1 cellular context compared by ENCODE assay signal in genomic region chr7:44081266-44081748, GRCh38.
TF ChIP-seq lines count a peak whose summit lies in the region.

No MANE protein-coding gene starts in this region.

TF ChIP-seq in K562, 482 proteins besides CTCF, POLR2A, EP300 and RAD21 (continued from another document and continues in another):
- TF ChIP-seq CHAMP1 (IDR thresholded peaks at IDR 0.05) (peak; percentile 56), NFYB (IDR thresholded peaks at IDR 0.05; ENCODE audit: extremely low read depth, insufficient read length) (no peak), ZMIZ1 (IDR thresholded peaks at IDR 0.05; ENCODE audit: low read depth in 2 of 2, low read length in 2 of 2) (peak in 1 of 2 experiments; percentile 95; a peak in 2 of 4 replicates), ZNF41 (CRISPR knock-in tag; conservative IDR thresholded peaks at IDR 0.05) (peak; percentile 55; the same call in 1 of the 2 replicates), SMC3 (conservative IDR thresholded peaks at IDR 0.05; ENCODE audit: insufficient read depth, low read depth, low read length) (no peak), SMAD4 (CRISPR knock-in tag; conservative IDR thresholded peaks at IDR 0.05) (peak; percentile 89), ZNF175 (CRISPR knock-in tag; IDR thresholded peaks at IDR 0.05; ENCODE audit: low read depth) (peak; percentile 78; the same call in 1 of the 2 replicates), TRIM24 (IDR thresholded peaks at IDR 0.05) (peak; percentile 80 to 86), CREB1 (IDR thresholded peaks at IDR 0.05) (peak; percentile 62; the same call in 1 of the 2 replicates), CREB1 (CRISPR knock-in tag; IDR thresholded peaks at IDR 0.05) (0 out of 2 replicates have a peak, but pooled peaks have one; percentile 27), TRIM28 (IDR thresholded peaks at IDR 0.05) (peak; percentile 23; the same call in 1 of the 2 replicates), ZNF583 (CRISPR knock-in tag; IDR thresholded peaks at IDR 0.05) (peak; percentile 59; the same call in 1 of the 2 replicates), LCOR (CRISPR knock-in tag; IDR thresholded peaks at IDR 0.05) (peak; percentile 85), NONO (IDR thresholded peaks at IDR 0.05; ENCODE audit: low read depth in 2 of 2, low read length in 1 of 2) (0 out of 4 replicates have a peak, but pooled peaks of 1 of the 2 experiments have one; percentile 72), USF1 (CRISPR knock-in tag; IDR thresholded peaks at IDR 0.05) (peak; percentile 85), CREB3 (tag; conservative IDR thresholded peaks at IDR 0.05; ENCODE audit: low read depth) (no peak), RNF2 (IDR thresholded peaks at IDR 0.05) (peak; percentile 62; the same call in 1 of the 2 replicates), YBX1 (IDR thresholded peaks at IDR 0.05) (no peak), SMARCE1 (IDR thresholded peaks at IDR 0.05) (peak; percentile 72; the same call in 1 of the 2 replicates), ETV5 (CRISPR knock-in tag; IDR thresholded peaks at IDR 0.05; ENCODE audit: low read depth) (no peak), HINFP (tag; conservative IDR thresholded peaks at IDR 0.05; ENCODE audit: low read depth) (no peak), ZNF584 (CRISPR knock-in tag; IDR thresholded peaks at IDR 0.05; ENCODE audit: low read depth) (peak; percentile 91), MITF (IDR thresholded peaks at IDR 0.05) (peak; percentile 74; the same call in 1 of the 2 replicates), BCL6 (CRISPR knock-in tag; IDR thresholded peaks at IDR 0.05) (peak; percentile 54; the same call in 1 of the 2 replicates), HES1 (IDR thresholded peaks at IDR 0.05; ENCODE audit: low read depth) (peak; percentile 99), NR2C1 (IDR thresholded peaks at IDR 0.05) (no peak), NR2C1 (tag; IDR thresholded peaks at IDR 0.05) (peak; percentile 50; the same call in 1 of the 2 replicates), CCNT2 (IDR thresholded peaks at IDR 0.05; ENCODE audit: borderline replicate concordance, extremely low read depth, insufficient read length, low read depth, low read length) (peak; percentile 87), NRF1 (conservative IDR thresholded peaks at IDR 0.05 in 1 of 2, IDR thresholded peaks at IDR 0.05 in 1 of 2) (peak in 1 of 2 experiments; percentile 40; a peak in 2 of 4 replicates), ZFP30 (CRISPR knock-in tag; IDR thresholded peaks at IDR 0.05; ENCODE audit: borderline replicate concordance) (no peak), PYGO2 (tag; IDR thresholded peaks at IDR 0.05) (peak; percentile 74), ZNF655 (CRISPR knock-in tag; IDR thresholded peaks at IDR 0.05) (no peak), FOXM1 (IDR thresholded peaks at IDR 0.05; ENCODE audit: low read depth) (peak; percentile 93), FOXM1 (CRISPR knock-in tag; IDR thresholded peaks at IDR 0.05; ENCODE audit: low read depth) (no peak), GATA2 (CRISPR knock-in tag; IDR thresholded peaks at IDR 0.05) (peak; percentile 96), ZNF639 (CRISPR knock-in tag; conservative IDR thresholded peaks at IDR 0.05 in 1 of 2, IDR thresholded peaks at IDR 0.05 in 1 of 2) (peak in 1 of 2 experiments; percentile 94; a peak in 2 of 4 replicates), DDX20 (tag; IDR thresholded peaks at IDR 0.05; ENCODE audit: low read depth) (0 out of 2 replicates have a peak, but pooled peaks have one; percentile 49), ZNF12 (CRISPR knock-in tag; IDR thresholded peaks at IDR 0.05) (no peak), NR2C2 (CRISPR knock-in tag; IDR thresholded peaks at IDR 0.05) (no peak), NR2C2 (tag; IDR thresholded peaks at IDR 0.05) (peak; percentile 35; the same call in 1 of the 2 replicates), NCOA4 (IDR thresholded peaks at IDR 0.05; ENCODE audit: partially characterized antibody) (no peak), HDAC2 (IDR thresholded peaks at IDR 0.05) (peak; percentile 100), HLTF (IDR thresholded peaks at IDR 0.05) (no peak), HDAC1 (IDR thresholded peaks at IDR 0.05) (peak; percentile 92 to 99; a peak in 3 of 4 replicates), ZNF785 (CRISPR knock-in tag; IDR thresholded peaks at IDR 0.05) (no peak), POLR2AphosphoS5 (IDR thresholded peaks at IDR 0.05; ENCODE audit: control insufficient read depth, insufficient read depth, low read depth, low read length) (peak; percentile 97), RBM34 (IDR thresholded peaks at IDR 0.05; ENCODE audit: borderline replicate concordance, insufficient read depth, low read length) (no peak), TCF3 (CRISPR knock-in tag; IDR thresholded peaks at IDR 0.05) (peak; percentile 98), TEAD4 (IDR thresholded peaks at IDR 0.05; ENCODE audit: low read length) (peak; percentile 99), TEAD4 (CRISPR knock-in tag; IDR thresholded peaks at IDR 0.05; ENCODE audit: borderline replicate concordance) (no peak), DMBX1 (CRISPR knock-in tag; IDR thresholded peaks at IDR 0.05; ENCODE audit: borderline replicate concordance) (peak; percentile 82), PTBP1 (IDR thresholded peaks at IDR 0.05; ENCODE audit: low read depth, low read length) (0 out of 2 replicates have a peak, but pooled peaks have one; percentile 27), RCOR1 (IDR thresholded peaks at IDR 0.05; ENCODE audit: borderline replicate concordance in 1 of 2, low read depth in 2 of 2, low read length in 2 of 2) (peak; percentile 100), ATF7 (IDR thresholded peaks at IDR 0.05) (no peak), STAT5A (IDR thresholded peaks at IDR 0.05; ENCODE audit: borderline replicate concordance, low read length) (peak; percentile 96), HMG20A (CRISPR knock-in tag; conservative IDR thresholded peaks at IDR 0.05) (peak; percentile 94), SAP30 (IDR thresholded peaks at IDR 0.05; ENCODE audit: borderline replicate concordance, insufficient read depth, low read depth, low read length, poor library complexity, severe bottlenecking) (no peak), JUND (IDR thresholded peaks at IDR 0.05; ENCODE audit: borderline replicate concordance, low read depth, low read length) (peak; percentile 54; the same call in 1 of the 2 replicates), JUND (tag; IDR thresholded peaks at IDR 0.05; ENCODE audit: borderline replicate concordance, low read depth, low read length) (no peak; the same call in 2 of the 3 replicates), CC2D1A (IDR thresholded peaks at IDR 0.05) (peak; percentile 95; the same call in 1 of the 2 replicates), ELF4 (CRISPR knock-in tag; IDR thresholded peaks at IDR 0.05) (no peak)
